1 cellular context compared by ENCODE assay signal in the genomic region with DNA sequence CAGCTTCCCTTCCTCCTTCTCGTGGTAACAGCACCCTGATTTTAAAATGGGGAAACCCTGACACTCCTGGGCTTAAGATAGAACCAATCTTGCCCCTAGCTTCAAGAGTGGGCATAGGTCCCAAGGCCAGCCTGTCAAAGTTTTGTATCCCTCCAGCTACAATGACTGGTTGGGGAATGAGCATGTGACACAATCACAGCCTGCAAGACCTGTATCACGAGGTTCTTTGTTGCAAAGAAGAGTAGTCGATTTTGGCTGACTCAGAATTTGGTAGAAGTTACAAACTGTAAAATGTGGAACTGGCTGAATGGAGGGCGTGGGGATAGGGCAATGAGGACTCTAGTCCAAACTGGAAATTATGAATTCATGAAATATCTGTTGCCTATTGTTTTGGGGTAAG.
TF ChIP-seq lines count a peak whose summit lies in the region.

No MANE protein-coding gene starts in this region.

TF ChIP-seq in GM23338, 12 proteins besides CTCF, POLR2A, EP300 and RAD21:
- TF ChIP-seq, protein P1, sequence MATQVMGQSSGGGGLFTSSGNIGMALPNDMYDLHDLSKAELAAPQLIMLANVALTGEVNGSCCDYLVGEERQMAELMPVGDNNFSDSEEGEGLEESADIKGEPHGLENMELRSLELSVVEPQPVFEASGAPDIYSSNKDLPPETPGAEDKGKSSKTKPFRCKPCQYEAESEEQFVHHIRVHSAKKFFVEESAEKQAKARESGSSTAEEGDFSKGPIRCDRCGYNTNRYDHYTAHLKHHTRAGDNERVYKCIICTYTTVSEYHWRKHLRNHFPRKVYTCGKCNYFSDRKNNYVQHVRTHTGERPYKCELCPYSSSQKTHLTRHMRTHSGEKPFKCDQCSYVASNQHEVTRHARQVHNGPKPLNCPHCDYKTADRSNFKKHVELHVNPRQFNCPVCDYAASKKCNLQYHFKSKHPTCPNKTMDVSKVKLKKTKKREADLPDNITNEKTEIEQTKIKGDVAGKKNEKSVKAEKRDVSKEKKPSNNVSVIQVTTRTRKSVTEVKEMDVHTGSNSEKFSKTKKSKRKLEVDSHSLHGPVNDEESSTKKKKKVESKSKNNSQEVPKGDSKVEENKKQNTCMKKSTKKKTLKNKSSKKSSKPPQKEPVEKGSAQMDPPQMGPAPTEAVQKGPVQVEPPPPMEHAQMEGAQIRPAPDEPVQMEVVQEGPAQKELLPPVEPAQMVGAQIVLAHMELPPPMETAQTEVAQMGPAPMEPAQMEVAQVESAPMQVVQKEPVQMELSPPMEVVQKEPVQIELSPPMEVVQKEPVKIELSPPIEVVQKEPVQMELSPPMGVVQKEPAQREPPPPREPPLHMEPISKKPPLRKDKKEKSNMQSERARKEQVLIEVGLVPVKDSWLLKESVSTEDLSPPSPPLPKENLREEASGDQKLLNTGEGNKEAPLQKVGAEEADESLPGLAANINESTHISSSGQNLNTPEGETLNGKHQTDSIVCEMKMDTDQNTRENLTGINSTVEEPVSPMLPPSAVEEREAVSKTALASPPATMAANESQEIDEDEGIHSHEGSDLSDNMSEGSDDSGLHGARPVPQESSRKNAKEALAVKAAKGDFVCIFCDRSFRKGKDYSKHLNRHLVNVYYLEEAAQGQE (IDR thresholded peaks at IDR 0.05; ENCODE audit: unreplicated experiment): no peak
- TF ChIP-seq EZH2 (IDR thresholded peaks at IDR 0.05; ENCODE audit: low read depth, unreplicated experiment) (no peak), EZH2phosphoT487 (IDR thresholded peaks at IDR 0.05; ENCODE audit: unreplicated experiment) (no peak)
- TF ChIP-seq, protein P2, sequence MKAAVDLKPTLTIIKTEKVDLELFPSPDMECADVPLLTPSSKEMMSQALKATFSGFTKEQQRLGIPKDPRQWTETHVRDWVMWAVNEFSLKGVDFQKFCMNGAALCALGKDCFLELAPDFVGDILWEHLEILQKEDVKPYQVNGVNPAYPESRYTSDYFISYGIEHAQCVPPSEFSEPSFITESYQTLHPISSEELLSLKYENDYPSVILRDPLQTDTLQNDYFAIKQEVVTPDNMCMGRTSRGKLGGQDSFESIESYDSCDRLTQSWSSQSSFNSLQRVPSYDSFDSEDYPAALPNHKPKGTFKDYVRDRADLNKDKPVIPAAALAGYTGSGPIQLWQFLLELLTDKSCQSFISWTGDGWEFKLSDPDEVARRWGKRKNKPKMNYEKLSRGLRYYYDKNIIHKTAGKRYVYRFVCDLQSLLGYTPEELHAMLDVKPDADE (IDR thresholded peaks at IDR 0.05): no peak
